In the genomic region with DNA sequence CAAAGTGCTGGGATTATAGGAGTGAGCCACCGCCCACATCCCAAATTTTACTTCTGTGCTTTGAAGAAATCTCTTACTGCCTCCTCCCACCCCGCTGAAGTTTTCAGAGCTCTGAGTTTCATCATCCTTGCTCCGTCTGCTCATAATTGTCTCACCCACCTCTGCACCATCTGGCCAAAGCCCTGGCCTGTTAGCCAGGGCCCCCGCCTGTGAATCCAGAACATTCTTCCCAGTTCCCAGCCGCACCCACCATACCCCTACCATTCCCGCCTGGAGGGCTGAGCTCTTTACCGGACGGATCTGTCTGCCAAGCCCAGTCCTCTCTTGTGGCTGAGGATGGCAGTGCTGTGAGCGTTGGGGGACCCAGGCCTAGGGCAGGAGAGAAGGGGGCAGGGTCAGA, we compare ENCODE assay signal across 15 cellular contexts. TPM values are rescaled to one million over a fixed set of nuclear protein-coding genes. Genes with fewer than 3 reads are reported as not detected.
A peak's percentile ranks its signal among the peaks of the same experiment; 100 is the strongest.
DNase-seq lines count a peak whose midpoint lies in the region; TF ChIP-seq lines count a peak whose summit lies in the region.
"Had no signal": no experiment of that assay in that cellular context is flagged by ENCODE, and none has a peak within 500 bp of the region (broad histone marks: within the 10 kb centered on the region; RNA-seq: fewer than 3 reads in every experiment).

No MANE protein-coding gene starts in this region.

- no peaks in the 10 kb centered on the region for H3K27me3 ChIP-seq in dorsolateral prefrontal cortex
- H3K27me3 ChIP-seq: upper lobe of left lung had no signal

- H3K4me3 ChIP-seq in dorsolateral prefrontal cortex, result no peak overlapping the region
- H3K4me3 ChIP-seq: upper lobe of left lung had no signal

- TF ChIP-seq CTCF in dorsolateral prefrontal cortex (IDR thresholded peaks at IDR 0.05 in 54 of 56, conservative IDR thresholded peaks at IDR 0.05 in 2 of 56; ENCODE audit: low read depth in 1 of 56, partially characterized antibody in 56 of 56) (no peak), progenitor cell of endocrine pancreas (IDR thresholded peaks at IDR 0.05; ENCODE audit: unreplicated experiment) (no peak)

- peak overlapping the region; percentile 48 for H3K4me3 Mint-ChIP-seq in progenitor cell of endocrine pancreas (ENCODE audit: low read depth)

- peak overlapping the region in 37 of 59 donors; percentile 13 to 87 (median 55) for H3K27ac ChIP-seq in dorsolateral prefrontal cortex
- H3K27ac ChIP-seq: upper lobe of left lung had no signal

- DNase-seq in NCI-H2171 treated with DMSO at 0.1 percent for 48 hours (lab: John Stamatoyannopoulos, UW) (peak; percentile 21), NCI-H2171 (lab: John Stamatoyannopoulos, UW) (no peak), NOMO-1 treated with DMSO at 0.1 percent for 48 hours (lab: John Stamatoyannopoulos, UW; ENCODE audit: unreplicated experiment) (peak; percentile 57), dorsolateral prefrontal cortex (peak in 4 of 10 donors; percentile 39 to 61 (median 52)), progenitor cell of endocrine pancreas (ENCODE audit: low spot score, unreplicated experiment) (no peak), NCI-H446 (lab: John Stamatoyannopoulos, UW) (no peak), NCI-H2081 (lab: John Stamatoyannopoulos, UW) (no peak)
- no peak for DNase-seq in stimulated activated naive CD4-positive, alpha-beta T cell (lab: John Stamatoyannopoulos, UW)
- DNase-seq: activated T-cell treated with anti-CD3 and anti-CD28 coated beads for 4 hours; kidney; NCI-H2227 treated with DMSO at 0.1 percent for 48 hours; PC-3; retina; stimulated activated CD4-positive, alpha-beta T cell treated with anti-CD3 and anti-CD28 coated beads, Interleukin-2, amount 100 ng/mL, for 48 hours had no signal

- H3K36me3 Mint-ChIP-seq in progenitor cell of endocrine pancreas (ENCODE audit: insufficient read depth), result no peaks in the 10 kb centered on the region

- H3K4me1 Mint-ChIP-seq in progenitor cell of endocrine pancreas (ENCODE audit: low read depth), result peaks cover 2% of the 10 kb centered on the region

- no peaks in the 10 kb centered on the region for H3K9me3 Mint-ChIP-seq in progenitor cell of endocrine pancreas (ENCODE audit: low read depth)

- H3K27ac Mint-ChIP-seq in progenitor cell of endocrine pancreas, result no peak overlapping the region

- intact Hi-C loops in dorsolateral prefrontal cortex (cut with DNase I), result no loop called here

- H3K27me3 Mint-ChIP-seq in progenitor cell of endocrine pancreas, result peaks cover 12% of the 10 kb centered on the region

RNA-seq across cellular contexts. Expression of a gene that starts 14.5 kb away (rescaled TPM):
- total RNA-seq in dorsolateral prefrontal cortex (1 to 10 TPM in 93 of 120 experiments, under 1 TPM in 27; 0.35 to 3.7 (median 1.3) TPM), progenitor cell of endocrine pancreas (7.4 and 10.7 TPM in 2 replicates)

RNA-seq across cellular contexts. Expression of a gene that starts 29.8 kb away (rescaled TPM):
- total RNA-seq in dorsolateral prefrontal cortex (10 to 100 TPM in 20 of 120 experiments, 1 to 10 TPM in 80, under 1 TPM in 17, not detected in 3; 0.43 to 21.9 (median 2.7) TPM), progenitor cell of endocrine pancreas (not detected in 2 replicates)

RNA-seq across cellular contexts. Expression of a gene that starts 36.2 kb away (rescaled TPM):
- 100 to 1,000 TPM; 221 to 937 (median 675) TPM for total RNA-seq in dorsolateral prefrontal cortex
- total RNA-seq in progenitor cell of endocrine pancreas, result 132 and 136 TPM in 2 replicates

Comparison
In these comparisons a context has a peak if more than half of its experiments do, and no peak if none do; other contexts are left out.
1. DNase-seq: peak in NCI-H2171 treated with DMSO at 0.1 percent for 48 hours (single experiment) and NOMO-1 treated with DMSO at 0.1 percent for 48 hours (single experiment); none in NCI-H2171 (single experiment), progenitor cell of endocrine pancreas (single experiment), stimulated activated naive CD4-positive, alpha-beta T cell (0 of 6), NCI-H446 (0 of 2) and NCI-H2081 (0 of 2).